ENCODE assay signal across 3 cellular contexts in genomic region chr13:60936281-60936680, GRCh38.
A peak's percentile ranks its signal among the peaks of the same experiment; 100 is the strongest.
TF ChIP-seq lines count a peak whose summit lies in the region.

No MANE protein-coding gene starts in this region.

TF ChIP-seq in HepG2, 621 proteins besides CTCF, POLR2A, EP300 and RAD21:
- TF ChIP-seq SP2 (CRISPR knock-in tag; IDR thresholded peaks at IDR 0.05) (no peak), USF2 (IDR thresholded peaks at IDR 0.05; ENCODE audit: low read depth, low read length) (peak; percentile 31; the same call in 1 of the 2 replicates), USF2 (CRISPR knock-in tag; IDR thresholded peaks at IDR 0.05; ENCODE audit: borderline replicate concordance) (no peak), RAD51 (IDR thresholded peaks at IDR 0.05; ENCODE audit: borderline replicate concordance) (peak; percentile 72; the same call in 1 of the 2 replicates)

TF ChIP-seq in GM12878, 131 proteins besides CTCF, POLR2A, EP300 and RAD21:
- TF ChIP-seq CHD1 (IDR thresholded peaks at IDR 0.05; ENCODE audit: low read depth, low read length) (no peak), NR2F1 (conservative IDR thresholded peaks at IDR 0.05) (no peak), EED (IDR thresholded peaks at IDR 0.05; ENCODE audit: low read depth) (no peak), PRDM15 (CRISPR knock-in tag; IDR thresholded peaks at IDR 0.05) (no peak), NFIC (IDR thresholded peaks at IDR 0.05; ENCODE audit: low read depth, low read length) (no peak), SUZ12 (IDR thresholded peaks at IDR 0.05; ENCODE audit: unreplicated experiment) (no peak), RAD51 (IDR thresholded peaks at IDR 0.05) (peak; percentile 26; the same call in 1 of the 2 replicates)

TF ChIP-seq in K562, 482 proteins besides CTCF, POLR2A, EP300 and RAD21:
- no peak for TF ChIP-seq ZNF717 (CRISPR knock-in tag; IDR thresholded peaks at IDR 0.05)
- no peak for TF ChIP-seq ILK (tag; IDR thresholded peaks at IDR 0.05; ENCODE audit: borderline replicate concordance, low read depth)
- no peak for TF ChIP-seq MYC (IDR thresholded peaks at IDR 0.05; ENCODE audit: low read depth, low read length)
- no peak for TF ChIP-seq MYC (CRISPR knock-in tag; IDR thresholded peaks at IDR 0.05; ENCODE audit: borderline replicate concordance, low read depth)
- TF ChIP-seq C11orf30 (IDR thresholded peaks at IDR 0.05; ENCODE audit: low read depth), result no peak
- no peak for TF ChIP-seq TCF7 (IDR thresholded peaks at IDR 0.05; ENCODE audit: borderline replicate concordance)
- TF ChIP-seq E2F8 (IDR thresholded peaks at IDR 0.05; ENCODE audit: low read depth, partially characterized antibody), result no peak
- peak; percentile 60 for TF ChIP-seq TFE3 (CRISPR knock-in tag; IDR thresholded peaks at IDR 0.05)
- no peak for TF ChIP-seq SREBF1 (IDR thresholded peaks at IDR 0.05; ENCODE audit: borderline replicate concordance, low read depth, low read length)
